In the genomic region with DNA sequence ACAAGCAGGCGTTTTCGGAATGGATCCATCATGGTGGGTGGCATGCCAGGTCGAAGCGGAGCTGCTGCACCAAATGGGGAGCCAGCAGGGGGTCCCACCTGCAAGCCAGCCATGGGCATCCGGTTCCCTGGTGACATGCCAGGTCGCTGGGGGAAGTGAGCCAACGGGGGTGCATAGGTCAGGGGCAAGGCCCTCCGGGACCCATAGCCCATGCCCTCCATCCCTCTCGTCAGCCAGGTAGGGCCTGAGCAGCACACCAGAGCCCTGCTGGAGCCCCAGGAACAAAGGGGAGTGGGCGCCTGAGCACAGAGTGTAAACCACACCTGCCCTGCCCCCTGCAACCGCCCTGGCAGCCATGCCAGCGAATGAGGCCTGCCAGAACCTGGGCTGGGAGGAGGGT, we compare ENCODE assay signal across 17 cellular contexts. TPM values are rescaled to one million over a fixed set of nuclear protein-coding genes. Genes with fewer than 3 reads are reported as not detected.
DNase-seq lines count a peak whose midpoint lies in the region; ATAC-seq and TF ChIP-seq lines count a peak whose summit lies in the region.
"Had no signal": no experiment of that assay in that cellular context is flagged by ENCODE, and none has a peak within 500 bp of the region (broad histone marks: within the 10 kb centered on the region; RNA-seq: fewer than 3 reads in every experiment).

No MANE protein-coding gene starts in this region.

- H3K4me3 Mint-ChIP-seq in stimulated activated memory B cell treated with anti-CD40 and anti-IgM and Interleukin-4, amounts not matched to agents 10 μg/mL and 1 μg/mL and 100 μg/mL, for 72 hours = no peak overlapping the region
- H3K4me3 Mint-ChIP-seq in activated naive CD8-positive, alpha-beta T cell treated with anti-CD3 and anti-CD28 coated beads, Interleukin-2, amount 50 U/mL, for 24 hours = no peak overlapping the region
- no peak overlapping the region for H3K4me3 Mint-ChIP-seq in CD14-positive monocyte
- H3K4me3 Mint-ChIP-seq: activated CD8-positive, alpha-beta T cell treated with anti-CD3 and anti-CD28 coated beads for 36 hours; H9 had no signal

- H3K9me3 Mint-ChIP-seq in stimulated activated memory B cell treated with anti-CD40 and anti-IgM and Interleukin-4, amounts not matched to agents 10 μg/mL and 1 μg/mL and 100 μg/mL, for 72 hours = no peaks in the 10 kb centered on the region
- H3K9me3 Mint-ChIP-seq in activated naive CD8-positive, alpha-beta T cell treated with anti-CD3 and anti-CD28 coated beads, Interleukin-2, amount 50 U/mL, for 24 hours = no peaks in the 10 kb centered on the region
- H3K9me3 Mint-ChIP-seq in CD14-positive monocyte = no peaks in the 10 kb centered on the region
- H3K9me3 Mint-ChIP-seq: activated CD8-positive, alpha-beta T cell treated with anti-CD3 and anti-CD28 coated beads for 36 hours; H9 had no signal

- DNase-seq in adipocyte (ENCODE audit: low read depth) = no peak
- no peak for DNase-seq in activated naive CD8-positive, alpha-beta T cell treated with anti-CD3 and anti-CD28 coated beads, Interleukin-2, amount 50 U/mL, for 24 hours
- DNase-seq in CD14-positive monocyte (ENCODE audit: low spot score) = no peak
- DNase-seq: activated CD8-positive, alpha-beta T cell treated with anti-CD3 and anti-CD28 coated beads for 36 hours; AML-193; DMS79 treated with DMSO at 0.1 percent for 48 hours; H9; islet precursor cell; NCI-H510A; SK-N-SH; stimulated activated CD4-positive, alpha-beta T cell treated with anti-CD3 and anti-CD28 coated beads, Interleukin-2, amount 100 ng/mL, for 24 hours; stimulated activated CD8-positive, alpha-beta memory T cell treated with anti-CD3 and anti-CD28 coated beads, Interleukin-4, amount 100 ng/mL, for 48 hours had no signal

- H3K27ac Mint-ChIP-seq in stimulated activated memory B cell treated with anti-CD40 and anti-IgM and Interleukin-4, amounts not matched to agents 10 μg/mL and 1 μg/mL and 100 μg/mL, for 72 hours = peak overlapping the region; percentile 56
- no peak overlapping the region for H3K27ac Mint-ChIP-seq in activated naive CD8-positive, alpha-beta T cell treated with anti-CD3 and anti-CD28 coated beads, Interleukin-2, amount 50 U/mL, for 24 hours
- peak overlapping the region in 1 of 7 donors; percentile 58 for H3K27ac Mint-ChIP-seq in CD14-positive monocyte

- H3K27ac ChIP-seq in C4-2B (peak overlapping the region; percentile 100), layer of hippocampus (ENCODE audit: low read depth, low read length) (peak overlapping the region; percentile 98)

- H3K27me3 Mint-ChIP-seq in stimulated activated memory B cell treated with anti-CD40 and anti-IgM and Interleukin-4, amounts not matched to agents 10 μg/mL and 1 μg/mL and 100 μg/mL, for 72 hours = no peaks in the 10 kb centered on the region
- no peaks in the 10 kb centered on the region for H3K27me3 Mint-ChIP-seq in activated naive CD8-positive, alpha-beta T cell treated with anti-CD3 and anti-CD28 coated beads, Interleukin-2, amount 50 U/mL, for 24 hours
- peaks cover 0 to 3% (median 1%) of the 10 kb centered on the region in 3 donors for H3K27me3 Mint-ChIP-seq in CD14-positive monocyte (ENCODE audit: low read depth in 3 of 3)
- H3K27me3 Mint-ChIP-seq: activated CD8-positive, alpha-beta T cell treated with anti-CD3 and anti-CD28 coated beads for 36 hours had no signal

- TF ChIP-seq CTCF in C4-2B (conservative IDR thresholded peaks at IDR 0.05) = no peak
- no peak for TF ChIP-seq CTCF in CD14-positive monocyte (IDR thresholded peaks at IDR 0.05)

- intact Hi-C loops in CD14-positive monocyte (cut with micrococcal nuclease) = no loop called here

- peaks cover 70% of the 10 kb centered on the region for H3K4me1 Mint-ChIP-seq in stimulated activated memory B cell treated with anti-CD40 and anti-IgM and Interleukin-4, amounts not matched to agents 10 μg/mL and 1 μg/mL and 100 μg/mL, for 72 hours
- peaks cover 34% of the 10 kb centered on the region for H3K4me1 Mint-ChIP-seq in activated naive CD8-positive, alpha-beta T cell treated with anti-CD3 and anti-CD28 coated beads, Interleukin-2, amount 50 U/mL, for 24 hours
- H3K4me1 Mint-ChIP-seq in CD14-positive monocyte = peaks cover 45% of the 10 kb centered on the region

- ATAC-seq in stimulated activated memory B cell treated with anti-CD40 and anti-IgM and Interleukin-4, amounts not matched to agents 10 μg/mL and 1 μg/mL and 100 μg/mL, for 72 hours = no peak
- no peak for ATAC-seq in activated naive CD8-positive, alpha-beta T cell treated with anti-CD3 and anti-CD28 coated beads, Interleukin-2, amount 50 U/mL, for 24 hours
- ATAC-seq in HG03135 (IDR thresholded peaks at IDR 0.05; ENCODE audit: unreplicated experiment) = no peak
- no peak for ATAC-seq in HG02938 (IDR thresholded peaks at IDR 0.05; ENCODE audit: unreplicated experiment)
- ATAC-seq: activated CD8-positive, alpha-beta T cell treated with anti-CD3 and anti-CD28 coated beads for 36 hours had no signal

- peaks cover 53% of the 10 kb centered on the region for H3K4me1 ChIP-seq in adipocyte (ENCODE audit: control insufficient read depth, insufficient read depth, low read length)

- H3K27me3 ChIP-seq in adipocyte (replicated peaks; ENCODE audit: control insufficient read depth, insufficient read depth, low read length) = no peaks in the 10 kb centered on the region
- H3K27me3 ChIP-seq in layer of hippocampus (ENCODE audit: control insufficient read depth, insufficient read depth, low read length) = no peaks in the 10 kb centered on the region

- H3K9ac ChIP-seq in adipocyte (ENCODE audit: low read length) = peak overlapping the region; percentile 76
- H3K9ac ChIP-seq: SK-N-SH had no signal

- peak overlapping the region; percentile 96 for H3K4me3 ChIP-seq in adipocyte (ENCODE audit: low read length)

- H3K36me3 ChIP-seq in adipocyte (ENCODE audit: control insufficient read depth, insufficient read depth, low read length, severe bottlenecking) = peaks cover 49% of the 10 kb centered on the region

- H3K36me3 Mint-ChIP-seq in stimulated activated memory B cell treated with anti-CD40 and anti-IgM and Interleukin-4, amounts not matched to agents 10 μg/mL and 1 μg/mL and 100 μg/mL, for 72 hours = peaks cover 38% of the 10 kb centered on the region
- H3K36me3 Mint-ChIP-seq in activated naive CD8-positive, alpha-beta T cell treated with anti-CD3 and anti-CD28 coated beads, Interleukin-2, amount 50 U/mL, for 24 hours (ENCODE audit: low read depth) = peaks cover 19% of the 10 kb centered on the region
- peaks cover 37 to 52% of the 10 kb centered on the region in 2 donors for H3K36me3 Mint-ChIP-seq in CD14-positive monocyte

- no peaks in the 10 kb centered on the region for H3K9me3 ChIP-seq in adipocyte (ENCODE audit: control insufficient read depth, low read length)
- H3K9me3 ChIP-seq: SK-N-SH had no signal

RNA-seq across cellular contexts. Expression of a gene that starts 5.0 kb away (rescaled TPM):
- 10 to 100 TPM; 60.2 to 77.9 TPM for polyA plus RNA-seq in CD14-positive monocyte

RNA-seq across cellular contexts. Expression of a gene that starts 10.0 kb away (rescaled TPM):
- polyA plus RNA-seq in CD14-positive monocyte = 10 to 100 TPM in 1 of 2 donors, 1 to 10 TPM in 1; 9.2 to 15.0 TPM

RNA-seq across cellular contexts. Expression of a gene that starts 10.2 kb away (rescaled TPM):
- 10 to 100 TPM; 82.8 to 88.3 TPM for polyA plus RNA-seq in CD14-positive monocyte

RNA-seq across cellular contexts. Expression of a gene that starts 36.0 kb away (rescaled TPM):
- not detected for polyA plus RNA-seq in CD14-positive monocyte
- polyA plus RNA-seq: SK-N-SH had no signal

RNA-seq across cellular contexts. Expression of a gene that starts 44.3 kb away (rescaled TPM):
- not detected for polyA plus RNA-seq in CD14-positive monocyte
- polyA plus RNA-seq: SK-N-SH had no signal
